In the genomic region with DNA sequence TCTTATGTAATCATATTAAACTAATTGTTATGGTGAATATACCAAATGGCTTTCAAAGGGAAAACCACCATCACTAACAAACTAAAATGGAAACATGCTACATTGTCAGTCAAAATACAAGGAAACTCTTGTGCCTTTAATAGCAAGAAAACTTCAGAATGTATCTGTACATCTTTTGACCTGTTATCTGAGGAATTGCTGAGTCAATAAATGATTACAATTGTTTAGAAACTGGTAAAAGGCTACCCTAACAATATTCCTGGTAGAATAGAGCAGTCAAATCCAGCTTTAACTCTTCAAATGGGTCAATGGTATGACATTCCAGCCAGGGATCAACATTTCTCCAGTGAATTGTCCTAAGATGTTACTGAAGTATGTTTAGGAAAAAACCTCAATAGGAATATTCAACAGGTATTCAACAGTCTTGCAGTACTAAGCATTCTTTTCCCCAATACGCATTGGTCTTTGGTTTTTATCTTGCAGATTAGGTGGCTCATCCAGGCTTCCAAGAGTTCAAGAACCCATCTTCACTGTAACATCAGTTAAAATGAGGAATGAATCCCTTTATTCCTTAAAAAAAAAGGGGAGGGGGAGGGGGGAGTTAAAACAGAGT, we compare ENCODE assay signal across 2 cellular contexts.
TF ChIP-seq lines count a peak whose summit lies in the region.

No MANE protein-coding gene starts in this region.

TF ChIP-seq in GM23338, 12 proteins besides CTCF, POLR2A, EP300 and RAD21:
- TF ChIP-seq, protein P1, sequence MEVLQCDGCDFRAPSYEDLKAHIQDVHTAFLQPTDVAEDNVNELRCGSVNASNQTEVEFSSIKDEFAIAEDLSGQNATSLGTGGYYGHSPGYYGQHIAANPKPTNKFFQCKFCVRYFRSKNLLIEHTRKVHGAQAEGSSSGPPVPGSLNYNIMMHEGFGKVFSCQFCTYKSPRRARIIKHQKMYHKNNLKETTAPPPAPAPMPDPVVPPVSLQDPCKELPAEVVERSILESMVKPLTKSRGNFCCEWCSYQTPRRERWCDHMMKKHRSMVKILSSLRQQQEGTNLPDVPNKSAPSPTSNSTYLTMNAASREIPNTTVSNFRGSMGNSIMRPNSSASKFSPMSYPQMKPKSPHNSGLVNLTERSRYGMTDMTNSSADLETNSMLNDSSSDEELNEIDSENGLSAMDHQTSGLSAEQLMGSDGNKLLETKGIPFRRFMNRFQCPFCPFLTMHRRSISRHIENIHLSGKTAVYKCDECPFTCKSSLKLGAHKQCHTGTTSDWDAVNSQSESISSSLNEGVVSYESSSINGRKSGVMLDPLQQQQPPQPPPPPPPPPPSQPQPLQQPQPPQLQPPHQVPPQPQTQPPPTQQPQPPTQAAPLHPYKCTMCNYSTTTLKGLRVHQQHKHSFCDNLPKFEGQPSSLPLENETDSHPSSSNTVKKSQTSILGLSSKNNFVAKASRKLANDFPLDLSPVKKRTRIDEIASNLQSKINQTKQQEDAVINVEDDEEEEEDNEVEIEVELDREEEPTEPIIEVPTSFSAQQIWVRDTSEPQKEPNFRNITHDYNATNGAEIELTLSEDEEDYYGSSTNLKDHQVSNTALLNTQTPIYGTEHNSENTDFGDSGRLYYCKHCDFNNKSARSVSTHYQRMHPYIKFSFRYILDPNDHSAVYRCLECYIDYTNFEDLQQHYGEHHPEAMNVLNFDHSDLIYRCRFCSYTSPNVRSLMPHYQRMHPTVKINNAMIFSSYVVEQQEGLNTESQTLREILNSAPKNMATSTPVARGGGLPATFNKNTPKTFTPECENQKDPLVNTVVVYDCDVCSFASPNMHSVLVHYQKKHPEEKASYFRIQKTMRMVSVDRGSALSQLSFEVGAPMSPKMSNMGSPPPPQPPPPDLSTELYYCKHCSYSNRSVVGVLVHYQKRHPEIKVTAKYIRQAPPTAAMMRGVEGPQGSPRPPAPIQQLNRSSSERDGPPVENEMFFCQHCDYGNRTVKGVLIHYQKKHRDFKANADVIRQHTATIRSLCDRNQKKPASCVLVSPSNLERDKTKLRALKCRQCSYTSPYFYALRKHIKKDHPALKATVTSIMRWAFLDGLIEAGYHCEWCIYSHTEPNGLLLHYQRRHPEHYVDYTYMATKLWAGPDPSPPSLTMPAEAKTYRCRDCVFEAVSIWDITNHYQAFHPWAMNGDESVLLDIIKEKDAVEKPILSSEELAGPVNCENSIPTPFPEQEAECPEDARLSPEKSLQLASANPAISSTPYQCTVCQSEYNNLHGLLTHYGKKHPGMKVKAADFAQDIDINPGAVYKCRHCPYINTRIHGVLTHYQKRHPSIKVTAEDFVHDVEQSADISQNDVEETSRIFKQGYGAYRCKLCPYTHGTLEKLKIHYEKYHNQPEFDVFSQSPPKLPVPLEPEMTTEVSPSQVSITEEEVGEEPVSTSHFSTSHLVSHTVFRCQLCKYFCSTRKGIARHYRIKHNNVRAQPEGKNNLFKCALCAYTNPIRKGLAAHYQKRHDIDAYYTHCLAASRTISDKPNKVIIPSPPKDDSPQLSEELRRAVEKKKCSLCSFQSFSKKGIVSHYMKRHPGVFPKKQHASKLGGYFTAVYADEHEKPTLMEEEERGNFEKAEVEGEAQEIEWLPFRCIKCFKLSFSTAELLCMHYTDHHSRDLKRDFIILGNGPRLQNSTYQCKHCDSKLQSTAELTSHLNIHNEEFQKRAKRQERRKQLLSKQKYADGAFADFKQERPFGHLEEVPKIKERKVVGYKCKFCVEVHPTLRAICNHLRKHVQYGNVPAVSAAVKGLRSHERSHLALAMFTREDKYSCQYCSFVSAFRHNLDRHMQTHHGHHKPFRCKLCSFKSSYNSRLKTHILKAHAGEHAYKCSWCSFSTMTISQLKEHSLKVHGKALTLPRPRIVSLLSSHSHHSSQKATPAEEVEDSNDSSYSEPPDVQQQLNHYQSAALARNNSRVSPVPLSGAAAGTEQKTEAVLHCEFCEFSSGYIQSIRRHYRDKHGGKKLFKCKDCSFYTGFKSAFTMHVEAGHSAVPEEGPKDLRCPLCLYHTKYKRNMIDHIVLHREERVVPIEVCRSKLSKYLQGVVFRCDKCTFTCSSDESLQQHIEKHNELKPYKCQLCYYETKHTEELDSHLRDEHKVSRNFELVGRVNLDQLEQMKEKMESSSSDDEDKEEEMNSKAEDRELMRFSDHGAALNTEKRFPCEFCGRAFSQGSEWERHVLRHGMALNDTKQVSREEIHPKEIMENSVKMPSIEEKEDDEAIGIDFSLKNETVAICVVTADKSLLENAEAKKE (CRISPR knock-in tag; IDR thresholded peaks at IDR 0.05), result peak; percentile 56
- no peak for TF ChIP-seq JUNB (IDR thresholded peaks at IDR 0.05; ENCODE audit: unreplicated experiment)
- no peak for TF ChIP-seq CREB1 (CRISPR knock-in tag; IDR thresholded peaks at IDR 0.05; ENCODE audit: low read depth)
- TF ChIP-seq POLR2AphosphoS5 (IDR thresholded peaks at IDR 0.05; ENCODE audit: low read depth), result no peak
TF ChIP-seq in GM23338: peak in this region for 1.

TF ChIP-seq in K562, 482 proteins besides CTCF, POLR2A, EP300 and RAD21:
- TF ChIP-seq RHOXF2B (CRISPR knock-in tag; conservative IDR thresholded peaks at IDR 0.05), result no peak
- no peak for TF ChIP-seq ERF (CRISPR knock-in tag; IDR thresholded peaks at IDR 0.05)
- TF ChIP-seq MYC (IDR thresholded peaks at IDR 0.05; ENCODE audit: low read depth, low read length), result no peak
- no peak for TF ChIP-seq MYC (CRISPR knock-in tag; IDR thresholded peaks at IDR 0.05; ENCODE audit: borderline replicate concordance, low read depth)
- TF ChIP-seq EZH2 (IDR thresholded peaks at IDR 0.05; ENCODE audit: borderline replicate concordance, low read depth, low read length), result no peak
- TF ChIP-seq BRD9 (IDR thresholded peaks at IDR 0.05; ENCODE audit: low read depth, partially characterized antibody), result no peak
- no peak for TF ChIP-seq PCBP2 (IDR thresholded peaks at IDR 0.05; ENCODE audit: low read depth, low read length, poor library complexity, severe bottlenecking)
- TF ChIP-seq, protein P2, sequence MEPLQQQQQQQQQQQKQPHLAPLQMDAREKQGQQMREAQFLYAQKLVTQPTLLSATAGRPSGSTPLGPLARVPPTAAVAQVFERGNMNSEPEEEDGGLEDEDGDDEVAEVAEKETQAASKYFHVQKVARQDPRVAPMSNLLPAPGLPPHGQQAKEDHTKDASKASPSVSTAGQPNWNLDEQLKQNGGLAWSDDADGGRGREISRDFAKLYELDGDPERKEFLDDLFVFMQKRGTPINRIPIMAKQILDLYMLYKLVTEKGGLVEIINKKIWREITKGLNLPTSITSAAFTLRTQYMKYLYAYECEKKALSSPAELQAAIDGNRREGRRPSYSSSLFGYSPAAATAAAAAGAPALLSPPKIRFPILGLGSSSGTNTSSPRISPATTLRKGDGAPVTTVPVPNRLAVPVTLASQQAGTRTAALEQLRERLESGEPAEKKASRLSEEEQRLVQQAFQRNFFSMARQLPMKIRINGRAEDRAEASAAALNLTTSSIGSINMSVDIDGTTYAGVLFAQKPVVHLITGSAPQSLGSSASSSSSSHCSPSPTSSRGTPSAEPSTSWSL (CRISPR knock-in tag; IDR thresholded peaks at IDR 0.05; ENCODE audit: borderline replicate concordance), result no peak
- TF ChIP-seq C11orf30 (IDR thresholded peaks at IDR 0.05; ENCODE audit: low read depth), result peak; percentile 47; the same call in 1 of the 2 replicates
- peak; percentile 9; the same call in 1 of the 2 replicates for TF ChIP-seq MAFF (IDR thresholded peaks at IDR 0.05; ENCODE audit: low read length)
- peak; percentile 72 for TF ChIP-seq ZNF316 (IDR thresholded peaks at IDR 0.05)
- no peak for TF ChIP-seq TGIF2 (CRISPR knock-in tag; IDR thresholded peaks at IDR 0.05)
- no peak for TF ChIP-seq MXI1 (IDR thresholded peaks at IDR 0.05; ENCODE audit: low read depth, low read length)
- TF ChIP-seq, protein P3, sequence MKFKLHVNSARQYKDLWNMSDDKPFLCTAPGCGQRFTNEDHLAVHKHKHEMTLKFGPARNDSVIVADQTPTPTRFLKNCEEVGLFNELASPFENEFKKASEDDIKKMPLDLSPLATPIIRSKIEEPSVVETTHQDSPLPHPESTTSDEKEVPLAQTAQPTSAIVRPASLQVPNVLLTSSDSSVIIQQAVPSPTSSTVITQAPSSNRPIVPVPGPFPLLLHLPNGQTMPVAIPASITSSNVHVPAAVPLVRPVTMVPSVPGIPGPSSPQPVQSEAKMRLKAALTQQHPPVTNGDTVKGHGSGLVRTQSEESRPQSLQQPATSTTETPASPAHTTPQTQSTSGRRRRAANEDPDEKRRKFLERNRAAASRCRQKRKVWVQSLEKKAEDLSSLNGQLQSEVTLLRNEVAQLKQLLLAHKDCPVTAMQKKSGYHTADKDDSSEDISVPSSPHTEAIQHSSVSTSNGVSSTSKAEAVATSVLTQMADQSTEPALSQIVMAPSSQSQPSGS (CRISPR knock-in tag; IDR thresholded peaks at IDR 0.05), result no peak
- no peak for TF ChIP-seq ZNF707 (CRISPR knock-in tag; conservative IDR thresholded peaks at IDR 0.05)
- no peak for TF ChIP-seq SNRNP70 (optimal IDR thresholded peaks at IDR 0.05; ENCODE audit: low read depth, low read length)
- TF ChIP-seq ELF1 (tag; IDR thresholded peaks at IDR 0.05), result no peak
TF ChIP-seq in K562: peak in this region for 3.
